8 cellular contexts compared by ENCODE assay signal in genomic region chr4:86957214-86957613, GRCh38. TPM values are rescaled to one million over a fixed set of nuclear protein-coding genes. Genes with fewer than 3 reads are reported as not detected.
DNase-seq lines count a peak whose midpoint lies in the region; ATAC-seq and TF ChIP-seq lines count a peak whose summit lies in the region.
"Had no signal": no experiment of that assay in that cellular context is flagged by ENCODE, and none has a peak within 500 bp of the region (broad histone marks: within the 10 kb centered on the region; RNA-seq: fewer than 3 reads in every experiment).

No MANE protein-coding gene starts in this region.

- 53% methylated on average over 1 of the region's 1 CpG for WGBS in SK-N-SH (ENCODE audit: low lambda C conversion rate)

- no peaks in the 10 kb centered on the region for H3K27me3 ChIP-seq in SK-N-SH (ENCODE audit: insufficient read depth)
- H3K27me3 ChIP-seq: heart right ventricle had no signal

- H3K9me3 ChIP-seq in SK-N-SH: no peaks in the 10 kb centered on the region
- H3K9me3 ChIP-seq: heart right ventricle had no signal

- H3K4me1 Mint-ChIP-seq in Calu3 (ENCODE audit: low read depth, unreplicated experiment): no peaks in the 10 kb centered on the region

- H3K36me3 Mint-ChIP-seq in Calu3 (ENCODE audit: insufficient read depth, unreplicated experiment): no peaks in the 10 kb centered on the region

- H3K27ac Mint-ChIP-seq in Calu3 (ENCODE audit: unreplicated experiment): no peak overlapping the region

- H3K4me2 ChIP-seq in SK-N-SH: no peak overlapping the region

- POLR2A ChIA-PET in SK-N-SH (lab: Yijun Ruan, JAX): no interaction called here

- peak overlapping the region; percentile 35; the same call in 1 of the 2 replicates for H2AFZ ChIP-seq in SK-N-SH (ENCODE audit: low read depth)

- peaks cover 12% of the 10 kb centered on the region for H3F3A ChIP-seq in SK-N-SH (replicated peaks; ENCODE audit: insufficient read depth)

- H3K9me2 ChIP-seq in SK-N-SH: no peaks in the 10 kb centered on the region

- H3K9ac ChIP-seq in SK-N-SH: no peak overlapping the region

- H3K4me1 ChIP-seq in SK-N-SH (ENCODE audit: control insufficient read depth in 1 of 2, insufficient read depth in 2 of 2, low read depth in 1 of 2, low read length in 1 of 2): peaks cover 0 to 4% of the 10 kb centered on the region in 2 experiments; a peak in 2 of 4 replicates

- no peaks in the 10 kb centered on the region for H3K9me3 Mint-ChIP-seq in Calu3 (ENCODE audit: low read depth, unreplicated experiment)

- H3K79me2 ChIP-seq in SK-N-SH (ENCODE audit: insufficient read depth): no peaks in the 10 kb centered on the region

- CTCF ChIA-PET in SK-N-SH (lab: Yijun Ruan, JAX) (no interaction called here), Calu3 (lab: Charles Lee) (no interaction called here)

- H3K4me3 ChIP-seq in SK-N-SH (ENCODE audit: low read depth in 2 of 2, low read length in 1 of 2): no peak overlapping the region
- H3K4me3 ChIP-seq: heart right ventricle had no signal

- no TSS peak for BruUV-seq in Calu3 (replicated peaks; lab: Mats Ljungman, UMichigan)

- intact Hi-C loops in Calu3 (cut with micrococcal nuclease; ENCODE audit: unreplicated experiment): no loop called here

- H3K36me3 ChIP-seq in SK-N-SH (replicated peaks in 1 of 2; ENCODE audit: control insufficient read depth in 1 of 2, insufficient read depth in 2 of 2, low read length in 1 of 2): no peaks in the 10 kb centered on the region

- H3K27ac ChIP-seq in SK-N-SH (ENCODE audit: low read depth in 2 of 2, low read length in 1 of 2): peak overlapping the region in 1 of 2 experiments; percentile 37; a peak in 2 of 4 replicates

- TF ChIP-seq EP300 in SK-N-SH (IDR thresholded peaks at IDR 0.05; ENCODE audit: borderline replicate concordance in 1 of 2, low read depth in 1 of 2, low read length in 1 of 2): no peak

- ATAC-seq in GM19043 (IDR thresholded peaks at IDR 0.05; ENCODE audit: low read depth, unreplicated experiment) (peak; percentile 25), HG02973 (IDR thresholded peaks at IDR 0.05; ENCODE audit: unreplicated experiment) (peak; percentile 45)

- TF ChIP-seq RAD21 in SK-N-SH (IDR thresholded peaks at IDR 0.05; ENCODE audit: low read length): no peak

- DNase-seq in SK-N-SH (no peak), renal cortical epithelial cell (ENCODE audit: low read depth) (peak; percentile 57), Calu3 (no peak), iPS-NIHi11 (ENCODE audit: low spot score) (no peak)
- DNase-seq in activated effector memory CD4-positive, alpha-beta T cell treated with Interleukin-2 at 50 U/mL for 16 hours: no peak
- DNase-seq: heart right ventricle had no signal

- no peak for TF ChIP-seq CTCF in SK-N-SH (IDR thresholded peaks at IDR 0.05)
- no peak for TF ChIP-seq CTCF in Calu3 (IDR thresholded peaks at IDR 0.05; ENCODE audit: unreplicated experiment)

- no peaks in the 10 kb centered on the region for H4K20me1 ChIP-seq in SK-N-SH (ENCODE audit: insufficient read depth)

- no peaks in the 10 kb centered on the region for H3K27me3 Mint-ChIP-seq in Calu3 (ENCODE audit: unreplicated experiment)

- H3K4me3 Mint-ChIP-seq in Calu3 (ENCODE audit: low read depth, unreplicated experiment): no peak overlapping the region

TF ChIP-seq in SK-N-SH, 30 proteins besides CTCF, POLR2A, EP300 and RAD21:
- TF ChIP-seq FOXM1 (IDR thresholded peaks at IDR 0.05; ENCODE audit: low read depth): no peak
- TF ChIP-seq JUND (IDR thresholded peaks at IDR 0.05): peak; percentile 41
- TF ChIP-seq YY1 (IDR thresholded peaks at IDR 0.05; ENCODE audit: low read depth): no peak
- TF ChIP-seq REST (IDR thresholded peaks at IDR 0.05; ENCODE audit: low read depth, low read length): no peak
- TF ChIP-seq EZH2phosphoT487 (IDR thresholded peaks at IDR 0.05; ENCODE audit: borderline replicate concordance, low read depth): no peak
- no peak for TF ChIP-seq FOXJ3 (CRISPR knock-in tag; IDR thresholded peaks at IDR 0.05)
- TF ChIP-seq RFX5 (IDR thresholded peaks at IDR 0.05; ENCODE audit: low read length): no peak
- no peak for TF ChIP-seq TAF1 (IDR thresholded peaks at IDR 0.05; ENCODE audit: borderline replicate concordance, low read depth, low read length)
- no peak for TF ChIP-seq MEF2A (IDR thresholded peaks at IDR 0.05; ENCODE audit: borderline replicate concordance, low read depth)
- TF ChIP-seq CHD2 (IDR thresholded peaks at IDR 0.05; ENCODE audit: low read length, partially characterized antibody): no peak
- 0 out of 2 replicates have a peak, but pooled peaks have one; percentile 26 for TF ChIP-seq TEAD4 (IDR thresholded peaks at IDR 0.05; ENCODE audit: borderline replicate concordance, insufficient read depth)
- TF ChIP-seq ELF1 (IDR thresholded peaks at IDR 0.05): no peak
- 0 out of 2 replicates have a peak, but pooled peaks have one; percentile 11 for TF ChIP-seq TCF12 (IDR thresholded peaks at IDR 0.05)
- no peak for TF ChIP-seq GATA2 (CRISPR knock-in tag; IDR thresholded peaks at IDR 0.05)
- TF ChIP-seq RCOR1 (IDR thresholded peaks at IDR 0.05; ENCODE audit: low read length): no peak
- peak; percentile 71; the same call in 1 of the 2 replicates for TF ChIP-seq FOSL2 (IDR thresholded peaks at IDR 0.05; ENCODE audit: borderline replicate concordance, low read depth)

RNA-seq across cellular contexts. Expression of gene AFF1, which starts 22.4 kb away (rescaled TPM):
- 2.2 and 2.7 TPM in 2 replicates for polyA plus RNA-seq in SK-N-SH (2012; rRNA removed)
- polyA plus RNA-seq in SK-N-SH (2012; cell fraction: cytosol; rRNA removed): 3.4 and 3.8 TPM in 2 replicates
- polyA plus RNA-seq in SK-N-SH (2012; cell fraction: nucleus; rRNA removed): 8.8 and 9.5 TPM in 2 replicates
- total RNA-seq in renal cortical epithelial cell: 20.0 and 134 TPM in 2 replicates
- 37.7 and 40.2 TPM in 2 replicates for total RNA-seq in Calu3 (2022)
